Comparison of ENCODE assay signal across 8 cellular contexts in genomic region chr9:6413365-6414263, GRCh38. TPM values are rescaled to one million over a fixed set of nuclear protein-coding genes. Genes with fewer than 3 reads are reported as not detected.
DNase-seq lines count a peak whose midpoint lies in the region; ATAC-seq, FAIRE-seq and TF ChIP-seq lines count a peak whose summit lies in the region.

No MANE protein-coding gene starts in this region.

- peaks cover 23% of the 10 kb centered on the region for H3K4me1 ChIP-seq in keratinocyte (ENCODE audit: control insufficient read depth, extremely low read depth, insufficient read depth, low read length)

- peaks cover 0 to 8% of the 10 kb centered on the region in 2 experiments for H3K36me3 ChIP-seq in keratinocyte (ENCODE audit: control insufficient read depth in 2 of 2, extremely low read depth in 1 of 2, insufficient read depth in 2 of 2, low read length in 2 of 2)

- FAIRE-seq in keratinocyte (lab: Jason Lieb, UNC): no peak

- TF ChIP-seq CTCF in CD14-positive monocyte (IDR thresholded peaks at IDR 0.05): no peak
- no peak for TF ChIP-seq CTCF in MCF 10A (IDR thresholded peaks at IDR 0.05; ENCODE audit: unreplicated experiment)
- no peak for TF ChIP-seq CTCF in keratinocyte (optimal IDR thresholded peaks at IDR 0.05 in 1 of 3, IDR thresholded peaks at IDR 0.05 in 1 of 3, conservative IDR thresholded peaks at IDR 0.05 in 1 of 3; ENCODE audit: extremely low read depth in 1 of 3, insufficient read depth in 2 of 3, low read length in 3 of 3)

- peak overlapping the region; percentile 85 for H3K27ac ChIP-seq in keratinocyte (ENCODE audit: control insufficient read depth, insufficient read depth, low read length)

- peaks cover 0 to 1% (median 0%) of the 10 kb centered on the region in 3 donors for H3K27me3 Mint-ChIP-seq in CD14-positive monocyte (ENCODE audit: low read depth in 3 of 3)
- H3K27me3 Mint-ChIP-seq in T-helper 2 cell treated with Interferon-gamma antibody and Interleukin-4, amounts not matched to agents 5 μg/mL and 100 μg/mL, for 36 hours (ENCODE audit: low read depth): no peaks in the 10 kb centered on the region
- no peaks in the 10 kb centered on the region for H3K27me3 Mint-ChIP-seq in MCF 10A (ENCODE audit: insufficient read depth, unreplicated experiment)

- ATAC-seq in GM19438 (IDR thresholded peaks at IDR 0.05; ENCODE audit: low read depth, unreplicated experiment) (peak; percentile 7), HG03469 (IDR thresholded peaks at IDR 0.05; ENCODE audit: unreplicated experiment) (peak; percentile 16)

- H3K4me1 Mint-ChIP-seq in CD14-positive monocyte: peaks cover 43% of the 10 kb centered on the region
- peaks cover 35% of the 10 kb centered on the region for H3K4me1 Mint-ChIP-seq in T-helper 2 cell treated with Interferon-gamma antibody and Interleukin-4, amounts not matched to agents 5 μg/mL and 100 μg/mL, for 36 hours (ENCODE audit: low read depth)
- H3K4me1 Mint-ChIP-seq in MCF 10A (ENCODE audit: insufficient read depth, unreplicated experiment): peaks cover 24% of the 10 kb centered on the region

- CTCF ChIA-PET in MCF 10A (lab: Yijun Ruan, JAX): interaction anchor here (0.6 to 2.6 kb wide), 8 partner anchors 13 to 1616 kb away, joined by 3 to 11 read pairs (median 4); no protein-coding TSS in a partner anchor

- H3K4me2 ChIP-seq in keratinocyte (ENCODE audit: control insufficient read depth, extremely low read depth, insufficient read depth, low read depth, low read length): peak overlapping the region; percentile 99

- H3K4me3 ChIP-seq in keratinocyte (ENCODE audit: control insufficient read depth in 2 of 3, extremely low read depth in 1 of 3, insufficient read depth in 2 of 3, low read depth in 1 of 3, low read length in 3 of 3): peak overlapping the region; percentile 85 to 98 (median 89)

- H3K79me2 ChIP-seq in keratinocyte (ENCODE audit: control insufficient read depth, insufficient read depth, low read length): peaks cover 55% of the 10 kb centered on the region

- no peaks in the 10 kb centered on the region for H3K9me1 ChIP-seq in keratinocyte (ENCODE audit: control insufficient read depth, extremely low read depth, insufficient read depth, low read length)

- dilution Hi-C loops in keratinocyte (cut with MboI; ENCODE audit: extremely low pct_ligation_motif_present, low sequenced_read_pairs): no loop called here

- peak overlapping the region; percentile 78 for H2AFZ ChIP-seq in keratinocyte (ENCODE audit: control insufficient read depth, low read length)

- intact Hi-C loops in CD14-positive monocyte (cut with micrococcal nuclease): loop anchor here in 1 of 2 donors (10.0 kb wide), 1 partner anchor 341 kb away; the partner anchor contains the start of gene KDM4C
- intact Hi-C loops in MCF 10A (cut with micrococcal nuclease): loop anchor here (1.0 to 5.0 kb wide), 3 partner anchors 59 to 269 kb away; no protein-coding TSS in a partner anchor

- DNase-seq in CD14-positive monocyte (ENCODE audit: low spot score) (no peak), MCF 10A (ENCODE audit: unreplicated experiment) (peak; percentile 35), keratinocyte (ENCODE audit: low read depth, low spot score) (no peak), GOT3 (lab: John Stamatoyannopoulos, UW) (no peak)
- DNase-seq in T-helper 2 cell treated with Interferon-gamma antibody and Interleukin-4, amounts not matched to agents 5 μg/mL and 100 μg/mL, for 36 hours (ENCODE audit: low spot score): peak; percentile 27
- DNase-seq in stimulated activated CD4-positive, alpha-beta T cell treated with anti-CD3 and anti-CD28 coated beads, Interleukin-15, amount 100 ng/mL, for 48 hours (ENCODE audit: low read depth in 2 of 2): peak; percentile 18 to 20

- POLR2A ChIA-PET in MCF 10A (lab: Yijun Ruan, JAX): interaction anchor here (0.7 to 5.2 kb wide), 28 partner anchors 9 to 534 kb away, joined by 3 to 54 read pairs (median 7); partner anchors contain the start of gene KDM4C

- peak overlapping the region; percentile 87 to 92 for H3K4me3 Mint-ChIP-seq in CD14-positive monocyte
- H3K4me3 Mint-ChIP-seq in T-helper 2 cell treated with Interferon-gamma antibody and Interleukin-4, amounts not matched to agents 5 μg/mL and 100 μg/mL, for 36 hours: peak overlapping the region; percentile 92
- H3K4me3 Mint-ChIP-seq in MCF 10A (ENCODE audit: unreplicated experiment): peak overlapping the region; percentile 81

- peaks cover 14% of the 10 kb centered on the region for H4K20me1 ChIP-seq in keratinocyte (ENCODE audit: control insufficient read depth, extremely low read depth, insufficient read depth, low read length)

- H3K36me3 Mint-ChIP-seq in CD14-positive monocyte (peaks cover 3 to 6% of the 10 kb centered on the region in 2 donors), MCF 10A (ENCODE audit: insufficient read depth, unreplicated experiment) (peaks cover 5% of the 10 kb centered on the region)
- H3K36me3 Mint-ChIP-seq in T-helper 2 cell treated with Interferon-gamma antibody and Interleukin-4, amounts not matched to agents 5 μg/mL and 100 μg/mL, for 36 hours (ENCODE audit: low read depth): peaks cover 28% of the 10 kb centered on the region

- H3K27me3 ChIP-seq in keratinocyte (ENCODE audit: control insufficient read depth, extremely low read depth, insufficient read depth, low read length): no peaks in the 10 kb centered on the region

- H3K9me3 ChIP-seq in keratinocyte (ENCODE audit: control insufficient read depth, low read depth, low read length): no peaks in the 10 kb centered on the region

- H3K27ac Mint-ChIP-seq in CD14-positive monocyte (peak overlapping the region; percentile 71 to 87 (median 85)), MCF 10A (ENCODE audit: low read depth, unreplicated experiment) (peak overlapping the region; percentile 87)
- peak overlapping the region; percentile 81 for H3K27ac Mint-ChIP-seq in T-helper 2 cell treated with Interferon-gamma antibody and Interleukin-4, amounts not matched to agents 5 μg/mL and 100 μg/mL, for 36 hours

- BruUV-seq in MCF 10A (replicated peaks; lab: Mats Ljungman, UMichigan): no TSS peak

- H3K9me3 Mint-ChIP-seq in CD14-positive monocyte: peaks cover 0 to 5% (median 0%) of the 10 kb centered on the region in 7 donors
- H3K9me3 Mint-ChIP-seq in T-helper 2 cell treated with Interferon-gamma antibody and Interleukin-4, amounts not matched to agents 5 μg/mL and 100 μg/mL, for 36 hours: no peaks in the 10 kb centered on the region
- no peaks in the 10 kb centered on the region for H3K9me3 Mint-ChIP-seq in MCF 10A (ENCODE audit: unreplicated experiment)

- peak overlapping the region; percentile 94 for H3K9ac ChIP-seq in keratinocyte (ENCODE audit: control insufficient read depth, extremely low read depth, insufficient read depth, low read length)

RNA-seq across cellular contexts. Expression of gene UHRF2, which starts 0.6 kb away (rescaled TPM):
- polyA plus RNA-seq in CD14-positive monocyte (1 to 10 TPM; 1.6 to 7.7 TPM), keratinocyte (36.4 to 77.0 TPM (median 36.6 TPM) in 3 replicates)
- 54.6 and 58.3 TPM in 2 replicates for total RNA-seq in MCF 10A (2022)
- 20.2 TPM for polyA plus RNA-seq in keratinocyte (2011; ENCODE audit: low read depth)
- polyA plus RNA-seq in keratinocyte (2011; cell fraction: cytosol; rRNA removed): 16.9 and 29.8 TPM in 2 replicates
- 78.6 and 113 TPM in 2 replicates for polyA plus RNA-seq in keratinocyte (2011; cell fraction: nucleus; rRNA removed)
- polyA plus RNA-seq in keratinocyte (2012; ENCODE audit: low replicate concordance): 19.2 and 28.7 TPM in 2 replicates
- 29.7 to 89.0 TPM (median 46.3 TPM) in 3 replicates for polyA minus RNA-seq in keratinocyte
- polyA minus RNA-seq in keratinocyte (2011; cell fraction: cytosol; rRNA and poly(A)+ RNA removed): 22.8 TPM
- polyA minus RNA-seq in keratinocyte (2011; cell fraction: nucleus; rRNA and poly(A)+ RNA removed): 56.0 and 111 TPM in 2 replicates

Comparison
In these comparisons a context has a peak if more than half of its experiments do, and no peak if none do; other contexts are left out.
1. DNase-seq: peak in T-helper 2 cell treated with Interferon-gamma antibody and Interleukin-4, amounts not matched to agents 5 μg/mL and 100 μg/mL, for 36 hours (single experiment), MCF 10A (single experiment) and stimulated activated CD4-positive, alpha-beta T cell treated with anti-CD3 and anti-CD28 coated beads, Interleukin-15, amount 100 ng/mL, for 48 hours (2 of 2); none in CD14-positive monocyte (single experiment), keratinocyte (single experiment) and GOT3 (single experiment).
2. Peak in every context shown above with its lines, with median percentiles within 50 percentile points of each other: H3K27ac Mint-ChIP-seq and H3K4me3 Mint-ChIP-seq.